ENCODE assay signal across 1 cellular context in genomic region chr6:166604911-166605310, GRCh38.
TF ChIP-seq lines count a peak whose summit lies in the region.

No MANE protein-coding gene starts in this region.

TF ChIP-seq in K562, 482 proteins besides CTCF, POLR2A, EP300 and RAD21 (continued from another document):
- TF ChIP-seq ATF3 (IDR thresholded peaks at IDR 0.05) (peak; percentile 43; the same call in 1 of the 2 replicates), ATF3 (CRISPR knock-in tag; conservative IDR thresholded peaks at IDR 0.05) (no peak), L3MBTL2 (IDR thresholded peaks at IDR 0.05) (peak; percentile 84), CREM (IDR thresholded peaks at IDR 0.05; ENCODE audit: low read depth) (no peak), POLR2G (IDR thresholded peaks at IDR 0.05; ENCODE audit: low read depth, low read length) (no peak), EZH2 (IDR thresholded peaks at IDR 0.05; ENCODE audit: borderline replicate concordance, low read depth, low read length) (no peak), ZNF644 (tag; IDR thresholded peaks at IDR 0.05; ENCODE audit: low read depth) (no peak), PML (IDR thresholded peaks at IDR 0.05; ENCODE audit: low read length) (no peak), SRSF1 (IDR thresholded peaks at IDR 0.05; ENCODE audit: low read depth, low read length) (no peak), FOS (IDR thresholded peaks at IDR 0.05; ENCODE audit: extremely low read depth, insufficient read length) (no peak), BRCA1 (IDR thresholded peaks at IDR 0.05) (no peak), BRCA1 (CRISPR knock-in tag; IDR thresholded peaks at IDR 0.05) (no peak), NFYB (IDR thresholded peaks at IDR 0.05; ENCODE audit: extremely low read depth, insufficient read length) (no peak), CBFA2T3 (IDR thresholded peaks at IDR 0.05) (no peak), TRIM24 (IDR thresholded peaks at IDR 0.05) (peak; percentile 54 to 58; a peak in 2 of 4 replicates)
